16 cellular contexts compared by ENCODE assay signal in genomic region chr18:22556271-22556990, GRCh38.
A peak's percentile ranks its signal among the peaks of the same experiment; 100 is the strongest.
DNase-seq lines count a peak whose midpoint lies in the region; ATAC-seq and TF ChIP-seq lines count a peak whose summit lies in the region.
"Had no signal": no experiment of that assay in that cellular context is flagged by ENCODE, and none has a peak within 500 bp of the region (broad histone marks: within the 10 kb centered on the region; RNA-seq: fewer than 3 reads in every experiment).

No MANE protein-coding gene starts in this region.

- intact Hi-C loops in thyroid gland (cut with DNase I), result loop anchor here (5.0 to 10.0 kb wide), 3 partner anchors 52 to 384 kb away; no protein-coding TSS in a partner anchor
- intact Hi-C loops in CD4-positive, alpha-beta T cell (cut with DNase I, micrococcal nuclease), result no loop called here

- TF ChIP-seq POLR2A in thyroid gland (IDR thresholded peaks at IDR 0.05), result no peak

- no peak overlapping the region for H3K4me3 Mint-ChIP-seq in activated naive CD8-positive, alpha-beta T cell treated with anti-CD3 and anti-CD28 coated beads, Interleukin-2, amount 50 U/mL, for 24 hours
- H3K4me3 Mint-ChIP-seq in CD4-positive, alpha-beta T cell, result no peak overlapping the region
- H3K4me3 Mint-ChIP-seq: memory B cell had no signal

- no peak overlapping the region for H3K27ac Mint-ChIP-seq in activated naive CD8-positive, alpha-beta T cell treated with anti-CD3 and anti-CD28 coated beads, Interleukin-2, amount 50 U/mL, for 24 hours
- H3K27ac Mint-ChIP-seq in CD4-positive, alpha-beta T cell, result no peak overlapping the region
- H3K27ac Mint-ChIP-seq: memory B cell had no signal

- no peaks in the 10 kb centered on the region for H3K36me3 ChIP-seq in MG63
- no peaks in the 10 kb centered on the region for H3K36me3 ChIP-seq in thyroid gland
- H3K36me3 ChIP-seq: BLaER1 had no signal

- H3K27me3 Mint-ChIP-seq in activated naive CD8-positive, alpha-beta T cell treated with anti-CD3 and anti-CD28 coated beads, Interleukin-2, amount 50 U/mL, for 24 hours, result peaks cover 33% of the 10 kb centered on the region
- peaks cover 45% of the 10 kb centered on the region for H3K27me3 Mint-ChIP-seq in CD4-positive, alpha-beta T cell

- peak overlapping the region; percentile 5 to 57 (median 27) for H3K27ac ChIP-seq in thyroid gland
- H3K27ac ChIP-seq in CD4-positive, alpha-beta T cell (ENCODE audit: low read depth, low read length), result no peak overlapping the region
- H3K27ac ChIP-seq: BLaER1 had no signal

- H3K4me3 ChIP-seq in MG63, result no peak overlapping the region
- H3K4me3 ChIP-seq in thyroid gland (replicated peaks in 1 of 3), result no peak overlapping the region
- H3K4me3 ChIP-seq: BLaER1 had no signal

- H3K36me3 Mint-ChIP-seq in activated naive CD8-positive, alpha-beta T cell treated with anti-CD3 and anti-CD28 coated beads, Interleukin-2, amount 50 U/mL, for 24 hours (ENCODE audit: low read depth), result no peaks in the 10 kb centered on the region
- H3K36me3 Mint-ChIP-seq in CD4-positive, alpha-beta T cell (ENCODE audit: low read depth), result no peaks in the 10 kb centered on the region
- H3K36me3 Mint-ChIP-seq: memory B cell had no signal

- CTCF ChIA-PET in CD4-positive, alpha-beta T cell (lab: Charles Lee), result no interaction called here

- H3K9me3 ChIP-seq in MG63 (no peaks in the 10 kb centered on the region), thyroid gland (no peaks in the 10 kb centered on the region)
- no peaks in the 10 kb centered on the region for H3K9me3 ChIP-seq in CD4-positive, alpha-beta T cell (ENCODE audit: control insufficient read depth, low read length)
- H3K9me3 ChIP-seq: BLaER1 had no signal

- DNase-seq in MG63 (peak; percentile 76), dermis blood vessel endothelial cell (peak; percentile 41), lung microvascular endothelial cell (ENCODE audit: low read depth in 2 of 2) (peak; percentile 24 to 54), thyroid gland (peak; percentile 85 to 86), superior temporal gyrus (ENCODE audit: extremely low spot score) (no peak), NCI-H187 (lab: John Stamatoyannopoulos, UW) (no peak)
- no peak for DNase-seq in activated naive CD8-positive, alpha-beta T cell treated with anti-CD3 and anti-CD28 coated beads, Interleukin-2, amount 50 U/mL, for 24 hours
- no peak for DNase-seq in CD4-positive, alpha-beta T cell
- DNase-seq: activated CD4-positive, alpha-beta T cell treated with anti-CD3 and anti-CD28 coated beads, Interleukin-2, amount 50 U/mL, for 1 hour; GF-D8; KG1; NCI-H2081; stimulated activated CD4-positive, alpha-beta T cell treated with anti-CD3 and anti-CD28 coated beads, Interleukin-1b, Interleukin-23, amount 100 ng/mL, for 48 hours; T-helper 1 cell had no signal

- peaks cover 6% of the 10 kb centered on the region for H3K4me1 Mint-ChIP-seq in activated naive CD8-positive, alpha-beta T cell treated with anti-CD3 and anti-CD28 coated beads, Interleukin-2, amount 50 U/mL, for 24 hours
- H3K4me1 Mint-ChIP-seq in CD4-positive, alpha-beta T cell (ENCODE audit: low read depth), result peaks cover 4% of the 10 kb centered on the region
- H3K4me1 Mint-ChIP-seq: memory B cell had no signal

- H3K4me1 ChIP-seq in thyroid gland, result peaks cover 6 to 12% of the 10 kb centered on the region in 2 donors
- H3K4me1 ChIP-seq: BLaER1 had no signal

- H3K27me3 ChIP-seq in MG63, result no peaks in the 10 kb centered on the region
- no peaks in the 10 kb centered on the region for H3K27me3 ChIP-seq in thyroid gland
- peaks cover 37% of the 10 kb centered on the region for H3K27me3 ChIP-seq in CD4-positive, alpha-beta T cell (ENCODE audit: control insufficient read depth, insufficient read depth, low read length)

- no peak for ATAC-seq in activated naive CD8-positive, alpha-beta T cell treated with anti-CD3 and anti-CD28 coated beads, Interleukin-2, amount 50 U/mL, for 24 hours
- ATAC-seq in CD4-positive, alpha-beta T cell (ENCODE audit: poor library complexity), result no peak

- no peaks in the 10 kb centered on the region for H3K9me3 Mint-ChIP-seq in activated naive CD8-positive, alpha-beta T cell treated with anti-CD3 and anti-CD28 coated beads, Interleukin-2, amount 50 U/mL, for 24 hours
- peaks cover 6% of the 10 kb centered on the region for H3K9me3 Mint-ChIP-seq in CD4-positive, alpha-beta T cell

- 54 to 68% methylated on average over 7 of the region's 7 CpGs for WGBS in thyroid gland, 2 donors

- no peak for TF ChIP-seq CTCF in thyroid gland (IDR thresholded peaks at IDR 0.05)
- TF ChIP-seq CTCF in CD4-positive, alpha-beta T cell (IDR thresholded peaks at IDR 0.05), result no peak

- POLR2A ChIA-PET in CD4-positive, alpha-beta T cell (lab: Charles Lee), result no interaction called here

Comparison
In these comparisons a context has a peak if more than half of its experiments do, and no peak if none do; other contexts are left out.
1. DNase-seq: peak in MG63 (single experiment), dermis blood vessel endothelial cell (single experiment), lung microvascular endothelial cell (2 of 2) and thyroid gland (2 of 2); none in activated naive CD8-positive, alpha-beta T cell treated with anti-CD3 and anti-CD28 coated beads, Interleukin-2, amount 50 U/mL, for 24 hours (single experiment), CD4-positive, alpha-beta T cell (0 of 10), superior temporal gyrus (single experiment) and NCI-H187 (0 of 2).